17 cellular contexts compared by ENCODE assay signal in the genomic region with DNA sequence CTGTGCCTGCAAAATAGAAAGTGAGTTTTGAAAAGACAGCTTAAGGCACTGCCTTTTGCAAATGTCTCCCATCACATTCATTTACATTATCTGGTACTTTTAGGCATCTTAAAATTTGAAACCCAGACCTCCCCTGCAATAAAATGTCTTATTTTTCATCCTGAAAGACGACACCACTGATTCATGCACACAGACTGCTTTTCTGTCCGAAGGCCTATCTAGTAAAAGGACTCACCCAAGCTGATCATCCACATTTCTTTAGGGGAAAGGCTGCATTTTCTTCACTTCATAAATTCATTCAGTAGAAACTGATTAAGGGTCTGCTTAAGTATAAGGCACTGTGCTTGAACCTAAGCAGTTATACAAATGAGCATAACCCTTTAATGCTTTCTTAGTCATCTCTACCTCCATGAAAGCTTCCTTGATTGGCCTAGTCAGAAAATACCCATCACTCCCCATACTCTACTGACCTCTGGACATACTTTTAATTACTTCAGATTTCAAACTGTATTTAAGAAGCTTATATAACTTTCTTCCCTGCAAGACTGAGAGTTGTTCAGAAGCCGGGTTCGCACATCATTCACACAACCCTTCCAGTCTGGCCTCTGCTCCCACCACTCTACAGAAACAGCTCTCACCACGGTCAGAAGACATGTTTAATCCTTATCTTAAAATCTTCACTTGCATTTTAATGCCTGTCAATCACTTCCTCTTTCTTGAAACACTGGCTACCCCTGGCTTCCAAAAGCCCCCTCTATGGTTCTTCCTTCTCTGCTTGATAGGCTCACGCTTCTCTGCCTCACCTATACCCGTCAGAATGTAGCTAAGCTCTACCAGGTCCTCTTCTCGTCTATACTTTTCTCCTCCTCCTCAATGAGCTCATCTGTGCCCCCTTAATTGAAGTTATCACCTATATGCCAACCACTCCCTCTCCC.
DNase-seq lines count a peak whose midpoint lies in the region; ATAC-seq and TF ChIP-seq lines count a peak whose summit lies in the region.
"Had no signal": no experiment of that assay in that cellular context is flagged by ENCODE, and none has a peak within 500 bp of the region (broad histone marks: within the 10 kb centered on the region; RNA-seq: fewer than 3 reads in every experiment).

No MANE protein-coding gene starts in this region.

- TF ChIP-seq CTCF in dorsolateral prefrontal cortex (IDR thresholded peaks at IDR 0.05 in 54 of 56, conservative IDR thresholded peaks at IDR 0.05 in 2 of 56; ENCODE audit: low read depth in 1 of 56, partially characterized antibody in 56 of 56): no peak

- H3K27me3 ChIP-seq in dorsolateral prefrontal cortex: no peaks in the 10 kb centered on the region

- H3K9me3 Mint-ChIP-seq in activated naive CD4-positive, alpha-beta T cell treated with anti-CD3 and anti-CD28 coated beads, Interleukin-2, amount 50 U/mL, for 24 hours: no peaks in the 10 kb centered on the region
- H3K9me3 Mint-ChIP-seq in activated naive CD4-positive, alpha-beta T cell treated with anti-CD3 and anti-CD28 coated beads for 36 hours: no peaks in the 10 kb centered on the region
- H3K9me3 Mint-ChIP-seq in T-helper 2 cell treated with Interferon-gamma antibody and Interleukin-4, amounts not matched to agents 5 μg/mL and 100 μg/mL, for 36 hours: no peaks in the 10 kb centered on the region
- H3K9me3 Mint-ChIP-seq in immature natural killer cell: no peaks in the 10 kb centered on the region
- H3K9me3 Mint-ChIP-seq: brain; stimulated activated naive CD8-positive, alpha-beta T cell treated with anti-CD3 and anti-CD28 coated beads, Interleukin-15, Interleukin-2, amounts not matched to agents 100 ng/mL and 50 ng/mL, for 24 hours had no signal

- no peak for ATAC-seq in GM18867 (IDR thresholded peaks at IDR 0.05; ENCODE audit: unreplicated experiment)
- ATAC-seq in HG02970 (IDR thresholded peaks at IDR 0.05; ENCODE audit: low FRiP score, unreplicated experiment): no peak

- H3K27ac Mint-ChIP-seq in activated naive CD4-positive, alpha-beta T cell treated with anti-CD3 and anti-CD28 coated beads, Interleukin-2, amount 50 U/mL, for 24 hours: peak overlapping the region; percentile 15
- H3K27ac Mint-ChIP-seq in activated naive CD4-positive, alpha-beta T cell treated with anti-CD3 and anti-CD28 coated beads for 36 hours: no peak overlapping the region
- H3K27ac Mint-ChIP-seq in T-helper 2 cell treated with Interferon-gamma antibody and Interleukin-4, amounts not matched to agents 5 μg/mL and 100 μg/mL, for 36 hours: peak overlapping the region; percentile 19
- H3K27ac Mint-ChIP-seq in immature natural killer cell: peak overlapping the region; percentile 2 to 71 (median 46)
- H3K27ac Mint-ChIP-seq: stimulated activated naive CD8-positive, alpha-beta T cell treated with anti-CD3 and anti-CD28 coated beads, Interleukin-15, Interleukin-2, amounts not matched to agents 100 ng/mL and 50 ng/mL, for 24 hours had no signal

- CTCF ChIA-PET in activated naive CD4-positive, alpha-beta T cell treated with anti-CD3 and anti-CD28 coated beads for 36 hours (lab: Charles Lee): interaction anchor here (1.1 to 2.1 kb wide), 3 partner anchors 9 to 247 kb away, joined by 3 to 5 read pairs (median 5); no protein-coding TSS in a partner anchor

- no peak overlapping the region for H3K4me3 ChIP-seq in dorsolateral prefrontal cortex
- H3K4me3 ChIP-seq: skin epidermis had no signal

- peaks cover 18% of the 10 kb centered on the region for H3K36me3 Mint-ChIP-seq in activated naive CD4-positive, alpha-beta T cell treated with anti-CD3 and anti-CD28 coated beads, Interleukin-2, amount 50 U/mL, for 24 hours
- peaks cover 19% of the 10 kb centered on the region for H3K36me3 Mint-ChIP-seq in activated naive CD4-positive, alpha-beta T cell treated with anti-CD3 and anti-CD28 coated beads for 36 hours (ENCODE audit: low read depth)
- peaks cover 48% of the 10 kb centered on the region for H3K36me3 Mint-ChIP-seq in T-helper 2 cell treated with Interferon-gamma antibody and Interleukin-4, amounts not matched to agents 5 μg/mL and 100 μg/mL, for 36 hours (ENCODE audit: low read depth)
- H3K36me3 Mint-ChIP-seq in immature natural killer cell: peaks cover 8 to 32% (median 28%) of the 10 kb centered on the region in 3 donors

- no peak overlapping the region for H3K27ac ChIP-seq in dorsolateral prefrontal cortex

- H3K4me3 Mint-ChIP-seq in activated naive CD4-positive, alpha-beta T cell treated with anti-CD3 and anti-CD28 coated beads, Interleukin-2, amount 50 U/mL, for 24 hours: no peak overlapping the region
- H3K4me3 Mint-ChIP-seq in activated naive CD4-positive, alpha-beta T cell treated with anti-CD3 and anti-CD28 coated beads for 36 hours: no peak overlapping the region
- peak overlapping the region; percentile 4 for H3K4me3 Mint-ChIP-seq in T-helper 2 cell treated with Interferon-gamma antibody and Interleukin-4, amounts not matched to agents 5 μg/mL and 100 μg/mL, for 36 hours
- no peak overlapping the region for H3K4me3 Mint-ChIP-seq in immature natural killer cell
- H3K4me3 Mint-ChIP-seq: brain; stimulated activated naive CD8-positive, alpha-beta T cell treated with anti-CD3 and anti-CD28 coated beads, Interleukin-15, Interleukin-2, amounts not matched to agents 100 ng/mL and 50 ng/mL, for 24 hours had no signal

- intact Hi-C loops in activated naive CD4-positive, alpha-beta T cell treated with anti-CD3 and anti-CD28 coated beads for 36 hours (cut with micrococcal nuclease): no loop called here
- intact Hi-C loops in dorsolateral prefrontal cortex (cut with DNase I): loop anchor here in 1 of 2 donors (10.0 kb wide), 1 partner anchor 706 kb away; no protein-coding TSS in a partner anchor

- peaks cover 30% of the 10 kb centered on the region for H3K4me1 Mint-ChIP-seq in activated naive CD4-positive, alpha-beta T cell treated with anti-CD3 and anti-CD28 coated beads, Interleukin-2, amount 50 U/mL, for 24 hours
- peaks cover 15% of the 10 kb centered on the region for H3K4me1 Mint-ChIP-seq in activated naive CD4-positive, alpha-beta T cell treated with anti-CD3 and anti-CD28 coated beads for 36 hours (ENCODE audit: low read depth)
- peaks cover 19% of the 10 kb centered on the region for H3K4me1 Mint-ChIP-seq in T-helper 2 cell treated with Interferon-gamma antibody and Interleukin-4, amounts not matched to agents 5 μg/mL and 100 μg/mL, for 36 hours (ENCODE audit: low read depth)
- H3K4me1 Mint-ChIP-seq in immature natural killer cell: peaks cover 20 to 25% of the 10 kb centered on the region in 2 donors

- no peaks in the 10 kb centered on the region for H3K27me3 Mint-ChIP-seq in activated naive CD4-positive, alpha-beta T cell treated with anti-CD3 and anti-CD28 coated beads, Interleukin-2, amount 50 U/mL, for 24 hours
- no peaks in the 10 kb centered on the region for H3K27me3 Mint-ChIP-seq in activated naive CD4-positive, alpha-beta T cell treated with anti-CD3 and anti-CD28 coated beads for 36 hours (ENCODE audit: low read depth)
- no peaks in the 10 kb centered on the region for H3K27me3 Mint-ChIP-seq in T-helper 2 cell treated with Interferon-gamma antibody and Interleukin-4, amounts not matched to agents 5 μg/mL and 100 μg/mL, for 36 hours (ENCODE audit: low read depth)
- H3K27me3 Mint-ChIP-seq in immature natural killer cell (ENCODE audit: low read depth in 3 of 3): peaks cover 0 to 3% (median 2%) of the 10 kb centered on the region in 3 donors
- H3K27me3 Mint-ChIP-seq: brain; stimulated activated naive CD8-positive, alpha-beta T cell treated with anti-CD3 and anti-CD28 coated beads, Interleukin-15, Interleukin-2, amounts not matched to agents 100 ng/mL and 50 ng/mL, for 24 hours had no signal

- DNase-seq in activated naive CD4-positive, alpha-beta T cell treated with anti-CD3 and anti-CD28 coated beads for 36 hours: no peak
- no peak for DNase-seq in T-helper 2 cell treated with Interferon-gamma antibody and Interleukin-4, amounts not matched to agents 5 μg/mL and 100 μg/mL, for 36 hours (ENCODE audit: low spot score)
- DNase-seq in immature natural killer cell (no peak), dermis blood vessel endothelial cell (no peak), dorsolateral prefrontal cortex (no peak)
- DNase-seq: activated CD4-positive, CD25-positive, alpha-beta regulatory T cell treated with anti-CD3 and anti-CD28 coated beads, Interleukin-2, amount 50 U/mL, for 72 hours; DMS53; mammary epithelial cell; NCI-H2029 treated with DMSO at 0.1 percent for 48 hours; NCI-H526 treated with DMSO at 0.1 percent for 48 hours; T-helper 1 cell had no signal
